ENCODE assay signal across 24 cellular contexts in the genomic region with DNA sequence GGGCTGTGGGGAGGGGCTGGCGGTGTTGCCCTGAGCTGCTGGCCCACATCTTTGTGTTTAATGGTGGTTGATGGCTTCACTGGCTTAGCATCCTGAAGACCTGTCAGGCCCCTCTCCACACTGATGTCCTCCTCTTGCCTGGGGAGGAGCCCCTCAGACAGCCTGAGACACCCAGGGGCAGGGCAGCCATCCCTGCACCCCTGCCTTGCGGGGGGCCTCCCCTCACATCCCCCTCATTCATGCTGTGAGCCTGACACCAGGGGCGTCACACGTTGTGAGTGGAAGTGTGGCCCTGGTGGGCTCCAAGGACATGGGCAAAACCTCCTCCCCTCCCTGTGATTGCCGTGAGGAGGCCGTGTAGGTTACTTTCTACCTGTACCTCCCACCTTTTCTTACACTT.
A peak's percentile ranks its signal among the peaks of the same experiment; 100 is the strongest.
DNase-seq lines count a peak whose midpoint lies in the region; ATAC-seq, FAIRE-seq and TF ChIP-seq lines count a peak whose summit lies in the region.
"Had no signal": no experiment of that assay in that cellular context is flagged by ENCODE, and none has a peak within 500 bp of the region (broad histone marks: within the 10 kb centered on the region; RNA-seq: fewer than 3 reads in every experiment).

No MANE protein-coding gene starts in this region.

- H3K9me3 Mint-ChIP-seq in activated T-cell treated with anti-CD3 and anti-CD28 coated beads, Interleukin-2, amount 50 U/mL, for 72 hours = no peaks in the 10 kb centered on the region
- H3K9me3 Mint-ChIP-seq in stimulated activated memory B cell treated with anti-CD40 and anti-IgM and Interleukin-4, amounts not matched to agents 10 μg/mL and 1 μg/mL and 100 μg/mL, for 72 hours = no peaks in the 10 kb centered on the region
- H3K9me3 Mint-ChIP-seq: activated T-helper 17 cell treated with anti-CD3 and anti-CD28 coated beads, Interleukin-2, amount 50 U/mL, for 72 hours; endodermal cell; T-helper 1 cell treated with Interleukin-12 subunit alpha and Interleukin-12 subunit beta and Interleukin-4 antibody, amounts not matched to agents 30 μg/mL and 1 μg/mL, for 36 hours had no signal

- no peak for DNase-seq in activated T-cell treated with anti-CD3 and anti-CD28 coated beads, Interleukin-2, amount 50 U/mL, for 72 hours
- no peak for DNase-seq in activated T-cell treated with anti-CD3 and anti-CD28 coated beads for 4 hours
- DNase-seq in T-helper 17 cell = no peak
- peak; percentile 52 for DNase-seq in kidney
- DNase-seq in DMS153 treated with DMSO at 0.1 percent for 48 hours (lab: John Stamatoyannopoulos, UW; ENCODE audit: unreplicated experiment) = no peak
- DNase-seq: endodermal cell, foreskin keratinocyte, Karpas-422, NCI-H1436 treated with DMSO at 0.1 percent for 48 hours, NCI-H2107, NCI-H774 had no signal

- intact Hi-C loops in kidney (cut with DNase I) = no loop called here

- H3K36me3 ChIP-seq in kidney (ENCODE audit: control insufficient read depth in 1 of 2, insufficient read depth in 2 of 2, low read length in 2 of 2) = peaks cover 0 to 11% of the 10 kb centered on the region in 2 donors

- H3K4me1 Mint-ChIP-seq in activated T-cell treated with anti-CD3 and anti-CD28 coated beads, Interleukin-2, amount 50 U/mL, for 72 hours (ENCODE audit: low read depth) = peaks cover 18% of the 10 kb centered on the region
- H3K4me1 Mint-ChIP-seq in T-helper 17 cell = peaks cover 11% of the 10 kb centered on the region
- peaks cover 6% of the 10 kb centered on the region for H3K4me1 Mint-ChIP-seq in stimulated activated memory B cell treated with anti-CD40 and anti-IgM and Interleukin-4, amounts not matched to agents 10 μg/mL and 1 μg/mL and 100 μg/mL, for 72 hours
- H3K4me1 Mint-ChIP-seq: activated T-helper 17 cell treated with anti-CD3 and anti-CD28 coated beads, Interleukin-2, amount 50 U/mL, for 72 hours; B cell had no signal

- peaks cover 6 to 7% of the 10 kb centered on the region in 2 donors for H3K4me1 ChIP-seq in kidney (ENCODE audit: control insufficient read depth in 1 of 2, insufficient read depth in 1 of 2, low read depth in 1 of 2, low read length in 2 of 2)
- H3K4me1 ChIP-seq: foreskin keratinocyte had no signal

- H3K4me3 ChIP-seq in kidney (ENCODE audit: low read length in 2 of 2) = no peak overlapping the region
- H3K4me3 ChIP-seq: esophagus muscularis mucosa, SK-N-MC, tibial nerve had no signal

- H3K27me3 Mint-ChIP-seq in activated T-cell treated with anti-CD3 and anti-CD28 coated beads, Interleukin-2, amount 50 U/mL, for 72 hours (ENCODE audit: low read depth) = no peaks in the 10 kb centered on the region
- H3K27me3 Mint-ChIP-seq in T-helper 17 cell = no peaks in the 10 kb centered on the region
- H3K27me3 Mint-ChIP-seq in stimulated activated memory B cell treated with anti-CD40 and anti-IgM and Interleukin-4, amounts not matched to agents 10 μg/mL and 1 μg/mL and 100 μg/mL, for 72 hours = no peaks in the 10 kb centered on the region
- H3K27me3 Mint-ChIP-seq: activated T-helper 17 cell treated with anti-CD3 and anti-CD28 coated beads, Interleukin-2, amount 50 U/mL, for 72 hours; B cell; progenitor cell of endocrine pancreas had no signal

- no peak overlapping the region for H3K27ac ChIP-seq in kidney (ENCODE audit: low read depth in 2 of 2, low read length in 2 of 2)
- H3K27ac ChIP-seq: esophagus muscularis mucosa, foreskin keratinocyte, HL-60, tibial nerve had no signal

- H3K4me3 Mint-ChIP-seq in activated T-cell treated with anti-CD3 and anti-CD28 coated beads, Interleukin-2, amount 50 U/mL, for 72 hours = no peak overlapping the region
- no peak overlapping the region for H3K4me3 Mint-ChIP-seq in T-helper 17 cell
- no peak overlapping the region for H3K4me3 Mint-ChIP-seq in stimulated activated memory B cell treated with anti-CD40 and anti-IgM and Interleukin-4, amounts not matched to agents 10 μg/mL and 1 μg/mL and 100 μg/mL, for 72 hours
- H3K4me3 Mint-ChIP-seq: activated T-helper 17 cell treated with anti-CD3 and anti-CD28 coated beads, Interleukin-2, amount 50 U/mL, for 72 hours; B cell; endodermal cell; T-helper 1 cell treated with Interleukin-12 subunit alpha and Interleukin-12 subunit beta and Interleukin-4 antibody, amounts not matched to agents 30 μg/mL and 1 μg/mL, for 36 hours had no signal

- H3K27ac Mint-ChIP-seq in activated T-cell treated with anti-CD3 and anti-CD28 coated beads, Interleukin-2, amount 50 U/mL, for 72 hours = peak overlapping the region; percentile 83
- H3K27ac Mint-ChIP-seq in T-helper 17 cell = peak overlapping the region; percentile 67
- H3K27ac Mint-ChIP-seq in stimulated activated memory B cell treated with anti-CD40 and anti-IgM and Interleukin-4, amounts not matched to agents 10 μg/mL and 1 μg/mL and 100 μg/mL, for 72 hours = peak overlapping the region; percentile 30
- H3K27ac Mint-ChIP-seq: B cell; endodermal cell; progenitor cell of endocrine pancreas; T-helper 1 cell treated with Interleukin-12 subunit alpha and Interleukin-12 subunit beta and Interleukin-4 antibody, amounts not matched to agents 30 μg/mL and 1 μg/mL, for 36 hours had no signal

- no peaks in the 10 kb centered on the region for H3K9me3 ChIP-seq in T-helper 17 cell (ENCODE audit: control insufficient read depth, low read length, poor library complexity, severe bottlenecking)
- no peaks in the 10 kb centered on the region for H3K9me3 ChIP-seq in kidney (ENCODE audit: control insufficient read depth in 1 of 2, low read length in 2 of 2)
- H3K9me3 ChIP-seq: esophagus muscularis mucosa, tibial nerve had no signal

- ATAC-seq in activated T-cell treated with anti-CD3 and anti-CD28 coated beads, Interleukin-2, amount 50 U/mL, for 72 hours (replicated peaks in 1 of 2) = no peak
- ATAC-seq in T-helper 17 cell (no peak), GM18909 (IDR thresholded peaks at IDR 0.05; ENCODE audit: poor library complexity, unreplicated experiment) (no peak), GM19455 (IDR thresholded peaks at IDR 0.05; ENCODE audit: unreplicated experiment) (no peak)
- no peak for ATAC-seq in stimulated activated memory B cell treated with anti-CD40 and anti-IgM and Interleukin-4, amounts not matched to agents 10 μg/mL and 1 μg/mL and 100 μg/mL, for 72 hours
- ATAC-seq: foreskin keratinocyte had no signal

- TF ChIP-seq CTCF in kidney (IDR thresholded peaks at IDR 0.05; ENCODE audit: borderline replicate concordance, extremely low read depth, insufficient read depth) = no peak

- peaks cover 6 to 42% of the 10 kb centered on the region in 2 donors for H3K36me3 Mint-ChIP-seq in activated T-cell treated with anti-CD3 and anti-CD28 coated beads, Interleukin-2, amount 50 U/mL, for 72 hours (ENCODE audit: insufficient read depth in 2 of 2)
- peaks cover 8% of the 10 kb centered on the region for H3K36me3 Mint-ChIP-seq in T-helper 17 cell (ENCODE audit: low read depth)
- peaks cover 87% of the 10 kb centered on the region for H3K36me3 Mint-ChIP-seq in stimulated activated memory B cell treated with anti-CD40 and anti-IgM and Interleukin-4, amounts not matched to agents 10 μg/mL and 1 μg/mL and 100 μg/mL, for 72 hours

- no peak for FAIRE-seq in kidney (lab: Jason Lieb, UNC)
- FAIRE-seq: G401.6, GM19239 had no signal

- H3K9ac ChIP-seq in kidney (ENCODE audit: low read length in 2 of 2) = no peak overlapping the region

Comparison
In these comparisons a context has a peak if more than half of its experiments do, and no peak if none do; other contexts are left out.
1. H3K27ac Mint-ChIP-seq: peak in every context shown above with its lines; median percentile 83 in activated T-cell treated with anti-CD3 and anti-CD28 coated beads, Interleukin-2, amount 50 U/mL, for 72 hours; 67 in T-helper 17 cell; 30 in stimulated activated memory B cell treated with anti-CD40 and anti-IgM and Interleukin-4, amounts not matched to agents 10 μg/mL and 1 μg/mL and 100 μg/mL, for 72 hours.